ENCODE assay signal across 9 cellular contexts in the genomic region with DNA sequence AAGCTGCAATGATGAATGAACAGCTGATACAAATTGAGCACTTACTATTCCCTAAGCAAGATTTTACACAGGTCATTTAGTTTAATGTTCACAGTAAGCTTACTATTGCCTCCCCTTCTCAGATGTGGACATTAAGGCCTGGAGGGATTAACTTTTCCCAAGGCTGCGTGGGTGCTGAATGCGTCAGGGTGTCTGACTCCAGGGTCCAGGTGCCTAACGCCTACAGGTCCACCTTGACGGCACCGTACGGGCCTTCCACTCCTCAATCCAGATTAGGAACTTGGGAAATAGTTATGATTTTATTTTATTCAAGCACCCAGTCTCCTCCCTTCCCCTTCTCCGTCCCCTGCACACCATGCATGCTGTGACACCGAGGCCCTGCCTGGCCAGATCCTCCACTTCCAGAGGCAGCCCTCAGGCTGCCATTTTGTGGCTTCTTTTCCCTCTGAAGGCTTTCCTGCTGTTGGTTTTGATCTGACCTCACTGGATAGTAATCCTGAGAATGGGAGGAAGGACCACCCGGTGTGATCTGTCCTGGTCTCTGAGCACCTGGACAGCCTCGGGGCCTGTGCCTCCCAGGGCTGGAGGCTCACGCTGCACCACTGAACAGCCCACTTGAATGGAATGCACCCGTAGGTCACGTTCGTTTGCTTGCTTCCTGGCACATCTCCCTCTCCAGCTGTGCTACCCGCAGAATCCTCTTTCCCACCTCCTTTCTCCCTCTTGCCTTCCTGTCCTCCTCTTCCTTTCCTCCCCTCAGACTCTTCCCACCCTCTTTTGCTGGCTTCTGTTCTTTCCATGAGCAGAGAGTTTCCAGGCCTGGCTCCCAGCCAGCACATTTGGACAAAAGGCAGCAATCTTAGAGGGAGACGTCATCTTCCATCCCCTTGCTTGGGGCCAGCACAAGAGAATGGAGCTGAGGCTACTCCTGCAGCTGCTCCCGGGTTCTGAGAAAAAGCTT. TPM values are rescaled to one million over a fixed set of nuclear protein-coding genes. Genes with fewer than 3 reads are reported as not detected.
A peak's percentile ranks its signal among the peaks of the same experiment; 100 is the strongest.
DNase-seq lines count a peak whose midpoint lies in the region; ATAC-seq and TF ChIP-seq lines count a peak whose summit lies in the region.
"Had no signal": no experiment of that assay in that cellular context is flagged by ENCODE, and none has a peak within 500 bp of the region (broad histone marks: within the 10 kb centered on the region; RNA-seq: fewer than 3 reads in every experiment).

No MANE protein-coding gene starts in this region.

- no peaks in the 10 kb centered on the region for H3K9me3 ChIP-seq in stomach smooth muscle (ENCODE audit: control insufficient read depth in 2 of 2, low read length in 2 of 2)
- H3K9me3 ChIP-seq: BLaER1 had no signal

- peak overlapping the region in 1 of 2 donors; percentile 44 for H3K4me3 ChIP-seq in stomach smooth muscle (ENCODE audit: low read length in 2 of 2)
- H3K4me3 ChIP-seq: BLaER1 had no signal

- peaks cover 28% of the 10 kb centered on the region for H3K4me1 ChIP-seq in stomach smooth muscle (ENCODE audit: control insufficient read depth, insufficient read depth, low read length)
- H3K4me1 ChIP-seq: BLaER1 had no signal

- no peaks in the 10 kb centered on the region for H3K36me3 Mint-ChIP-seq in natural killer cell

- H3K9me3 Mint-ChIP-seq in natural killer cell, result no peaks in the 10 kb centered on the region

- H3K4me3 Mint-ChIP-seq in natural killer cell, result no peak overlapping the region

- no peak overlapping the region for H3K27ac Mint-ChIP-seq in natural killer cell

- no peaks in the 10 kb centered on the region for H3K36me3 ChIP-seq in stomach smooth muscle (ENCODE audit: control insufficient read depth in 2 of 2, insufficient read depth in 2 of 2, low read length in 2 of 2)
- H3K36me3 ChIP-seq: BLaER1 had no signal

- no peak for ATAC-seq in HG03469 (IDR thresholded peaks at IDR 0.05; ENCODE audit: unreplicated experiment)
- no peak for ATAC-seq in natural killer cell

- intact Hi-C loops in natural killer cell (cut with micrococcal nuclease), result no loop called here

- in situ Hi-C loops in GM13976 (cut with MboI; ENCODE audit: low sequenced_read_pairs, unreplicated experiment), result no loop called here

- TF ChIP-seq CTCF in natural killer cell (IDR thresholded peaks at IDR 0.05), result no peak
- TF ChIP-seq CTCF in GM13976 (IDR thresholded peaks at IDR 0.05; ENCODE audit: borderline replicate concordance, control extremely low read depth, extremely low read depth, insufficient read depth, missing control alignments), result no peak

- peak; percentile 10 for DNase-seq in NCI-H510A treated with DMSO at 0.1 percent for 48 hours (lab: John Stamatoyannopoulos, UW)
- no peak for DNase-seq in NCI-H510A (lab: John Stamatoyannopoulos, UW)
- DNase-seq in brain pericyte (ENCODE audit: low read depth, low spot score), result peak; percentile 93
- DNase-seq in islet precursor cell, result peak; percentile 99
- DNase-seq in natural killer cell, result no peak
- no peak for DNase-seq in GM13976 (ENCODE audit: low spot score)

- H3K27me3 ChIP-seq in stomach smooth muscle (ENCODE audit: control insufficient read depth in 1 of 2, insufficient read depth in 2 of 2, low read length in 2 of 2), result no peaks in the 10 kb centered on the region
- H3K27me3 ChIP-seq: BLaER1 had no signal

- H3K27me3 Mint-ChIP-seq in natural killer cell (ENCODE audit: low read depth in 2 of 2), result peaks cover 6 to 9% of the 10 kb centered on the region in 2 donors

- no peaks in the 10 kb centered on the region for H3K4me1 Mint-ChIP-seq in natural killer cell

- peak overlapping the region; percentile 49 for H3K27ac ChIP-seq in stomach smooth muscle (ENCODE audit: low read length)
- H3K27ac ChIP-seq: BLaER1 had no signal

- H3K9ac ChIP-seq in stomach smooth muscle (ENCODE audit: low read length in 2 of 2), result peak overlapping the region; percentile 19 to 36
- H3K9ac ChIP-seq: BLaER1 had no signal

RNA-seq across cellular contexts. Expression of a gene that starts 14.4 kb away (rescaled TPM):
- total RNA-seq in natural killer cell, result under 1 TPM in 1 of 3 donors, not detected in 2; 0.12 TPM

RNA-seq across cellular contexts. Expression of a gene that starts 46.6 kb away (rescaled TPM):
- total RNA-seq in natural killer cell, result 10 to 100 TPM; 12.6 to 20.7 (median 15.8) TPM

Comparison
In these comparisons a context has a peak if more than half of its experiments do, and no peak if none do; other contexts are left out.
1. DNase-seq: peak in NCI-H510A treated with DMSO at 0.1 percent for 48 hours (single experiment), brain pericyte (single experiment) and islet precursor cell (single experiment); none in NCI-H510A (single experiment), natural killer cell (single experiment) and GM13976 (single experiment).